ENCODE assay signal across 8 cellular contexts in genomic region chr1:37474697-37475379, GRCh38. TPM values are rescaled to one million over a fixed set of nuclear protein-coding genes. Genes with fewer than 3 reads are reported as not detected.
DNase-seq lines count a peak whose midpoint lies in the region; ATAC-seq and TF ChIP-seq lines count a peak whose summit lies in the region.

No MANE protein-coding gene starts in this region.

- peaks cover 6 to 11% of the 10 kb centered on the region in 2 donors for H3K36me3 ChIP-seq in ascending aorta

- no peaks in the 10 kb centered on the region for H3K9me3 ChIP-seq in ascending aorta

- ATAC-seq in GM18517 (IDR thresholded peaks at IDR 0.05; ENCODE audit: unreplicated experiment) = no peak

- peaks cover 20 to 52% (median 27%) of the 10 kb centered on the region in 3 donors for H3K27me3 Mint-ChIP-seq in immature natural killer cell (ENCODE audit: low read depth in 3 of 3)

- peaks cover 0 to 17% (median 2%) of the 10 kb centered on the region in 3 donors for H3K36me3 Mint-ChIP-seq in immature natural killer cell

- peak overlapping the region; percentile 99 for H3K27ac ChIP-seq in ascending aorta

- H3K27me3 ChIP-seq in ascending aorta = no peaks in the 10 kb centered on the region

- DNase-seq in ELF-1 (ENCODE audit: low read depth, low spot score) = peak; percentile 34
- no peak for DNase-seq in Jurkat, Clone E6-1 (ENCODE audit: low read depth, low spot score)
- DNase-seq in ascending aorta (ENCODE audit: low spot score in 2 of 2) = peak in 1 of 2 donors; percentile 69
- peak in 1 of 3 donors; percentile 28 for DNase-seq in immature natural killer cell
- peak; percentile 57 for DNase-seq in stimulated activated CD8-positive, alpha-beta memory T cell treated with anti-CD3 and anti-CD28 coated beads, Interleukin-4, amount 100 ng/mL, for 48 hours
- no peak for DNase-seq in NCI-H2171 treated with DMSO at 0.1 percent for 48 hours (lab: John Stamatoyannopoulos, UW)
- DNase-seq in NCI-H345 treated with DMSO at 0.1 percent for 48 hours (lab: John Stamatoyannopoulos, UW; ENCODE audit: unreplicated experiment) = no peak

- H3K27ac Mint-ChIP-seq in immature natural killer cell = peak overlapping the region; percentile 98 to 99 (median 99)

- peak overlapping the region; percentile 90 for H3K4me3 ChIP-seq in Jurkat, Clone E6-1 (ENCODE audit: low read length)
- H3K4me3 ChIP-seq in ascending aorta = peak overlapping the region; percentile 81 to 95

- peaks cover 72 to 75% of the 10 kb centered on the region in 2 donors for H3K4me1 Mint-ChIP-seq in immature natural killer cell

- H3K4me3 Mint-ChIP-seq in immature natural killer cell = peak overlapping the region; percentile 94 to 98 (median 95)

- H3K9me3 Mint-ChIP-seq in immature natural killer cell = peaks cover 0 to 3% (median 0%) of the 10 kb centered on the region in 6 donors

- intact Hi-C loops in ascending aorta (cut with DNase I) = loop anchor here (5.0 to 10.0 kb wide), 5 partner anchors 82 to 1090 kb away; partner anchors contain the start of genes CDCA8, DNALI1, GNL2 and SF3A3

- TF ChIP-seq CTCF in ascending aorta (IDR thresholded peaks at IDR 0.05) = no peak

- peaks cover 44 to 74% of the 10 kb centered on the region in 2 donors for H3K4me1 ChIP-seq in ascending aorta

RNA-seq across cellular contexts. Expression of gene ZC3H12A, which starts 0.5 kb away (rescaled TPM):
- 8.0 TPM for polyA plus RNA-seq in Jurkat, Clone E6-1 (2012; ENCODE audit: insufficient read depth, insufficient read length)
- 12.8 TPM for total RNA-seq in ascending aorta
- polyA plus RNA-seq in immature natural killer cell = 10 to 100 TPM in 2 of 3 donors, 1 to 10 TPM in 1; 9.6 to 14.6 (median 13.1) TPM

RNA-seq across cellular contexts. Expression of gene MEAF6, which starts 39.7 kb away (rescaled TPM):
- polyA plus RNA-seq in Jurkat, Clone E6-1 (2012; ENCODE audit: insufficient read depth, insufficient read length) = 104 TPM
- total RNA-seq in ascending aorta = 12.3 TPM
- 100 to 1,000 TPM; 147 to 185 (median 181) TPM for polyA plus RNA-seq in immature natural killer cell

Comparison
In these comparisons a context has a peak if more than half of its experiments do, and no peak if none do; other contexts are left out.
1. DNase-seq: peak in ELF-1 (single experiment) and stimulated activated CD8-positive, alpha-beta memory T cell treated with anti-CD3 and anti-CD28 coated beads, Interleukin-4, amount 100 ng/mL, for 48 hours (single experiment); none in Jurkat, Clone E6-1 (single experiment), NCI-H2171 treated with DMSO at 0.1 percent for 48 hours (single experiment) and NCI-H345 treated with DMSO at 0.1 percent for 48 hours (single experiment).